ENCODE assay signal across 1 cellular context in the genomic region with DNA sequence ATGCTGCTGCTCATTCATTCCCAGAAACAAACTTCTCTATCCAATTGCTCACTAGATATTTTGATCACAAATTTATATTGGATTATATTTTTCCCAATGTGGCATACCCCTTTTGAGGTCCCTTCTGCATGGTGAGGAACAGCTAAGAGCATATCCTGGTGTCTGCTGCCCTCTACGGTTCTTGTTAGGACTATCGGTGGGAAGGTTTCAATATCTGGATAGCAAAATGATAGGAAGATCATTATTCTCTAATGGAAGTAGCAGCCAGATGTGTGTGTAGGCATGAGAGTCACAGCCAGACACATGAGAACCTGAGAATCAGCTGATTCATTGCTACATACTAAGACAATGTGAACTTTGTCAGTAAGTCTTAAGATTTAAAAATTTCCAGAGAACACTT.
TF ChIP-seq lines count a peak whose summit lies in the region.

No MANE protein-coding gene starts in this region.

TF ChIP-seq in HepG2, 621 proteins besides CTCF, POLR2A, EP300 and RAD21 (continued from another document):
- TF ChIP-seq ZBTB49 (CRISPR knock-in tag; IDR thresholded peaks at IDR 0.05; ENCODE audit: borderline replicate concordance): no peak
- no peak for TF ChIP-seq DR1 (CRISPR knock-in tag; IDR thresholded peaks at IDR 0.05)
- TF ChIP-seq ZNF570 (CRISPR knock-in tag; IDR thresholded peaks at IDR 0.05; ENCODE audit: borderline replicate concordance): no peak
- TF ChIP-seq, protein P1, sequence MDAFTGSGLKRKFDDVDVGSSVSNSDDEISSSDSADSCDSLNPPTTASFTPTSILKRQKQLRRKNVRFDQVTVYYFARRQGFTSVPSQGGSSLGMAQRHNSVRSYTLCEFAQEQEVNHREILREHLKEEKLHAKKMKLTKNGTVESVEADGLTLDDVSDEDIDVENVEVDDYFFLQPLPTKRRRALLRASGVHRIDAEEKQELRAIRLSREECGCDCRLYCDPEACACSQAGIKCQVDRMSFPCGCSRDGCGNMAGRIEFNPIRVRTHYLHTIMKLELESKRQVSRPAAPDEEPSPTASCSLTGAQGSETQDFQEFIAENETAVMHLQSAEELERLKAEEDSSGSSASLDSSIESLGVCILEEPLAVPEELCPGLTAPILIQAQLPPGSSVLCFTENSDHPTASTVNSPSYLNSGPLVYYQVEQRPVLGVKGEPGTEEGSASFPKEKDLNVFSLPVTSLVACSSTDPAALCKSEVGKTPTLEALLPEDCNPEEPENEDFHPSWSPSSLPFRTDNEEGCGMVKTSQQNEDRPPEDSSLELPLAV (CRISPR knock-in tag; conservative IDR thresholded peaks at IDR 0.05; ENCODE audit: low read depth): no peak
- peak; percentile 80 for TF ChIP-seq STAG1 (CRISPR knock-in tag; IDR thresholded peaks at IDR 0.05)
